ENCODE assay signal across 10 cellular contexts in the genomic region with DNA sequence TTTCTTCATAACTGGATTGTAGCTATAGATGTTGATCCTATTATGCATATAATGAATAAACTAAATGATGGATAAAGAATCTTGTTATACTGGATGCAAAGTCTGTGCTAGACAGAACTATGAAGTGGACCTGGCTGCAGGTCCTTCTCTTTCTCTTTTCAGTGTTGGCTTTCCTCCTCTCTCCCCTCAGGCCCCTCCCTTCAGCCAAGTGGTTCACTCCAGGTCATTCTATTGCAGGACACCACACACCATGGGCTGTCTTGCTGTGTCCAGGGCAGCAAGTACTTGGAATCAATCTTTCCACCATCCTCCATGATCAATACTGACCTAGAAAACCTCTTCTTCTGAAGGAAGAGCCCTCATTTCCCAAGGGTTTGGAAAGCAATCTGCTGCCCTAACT. TPM values are rescaled to one million over a fixed set of nuclear protein-coding genes. Genes with fewer than 3 reads are reported as not detected.
"Had no signal": no experiment of that assay in that cellular context is flagged by ENCODE, and none has a peak within 500 bp of the region (broad histone marks: within the 10 kb centered on the region; RNA-seq: fewer than 3 reads in every experiment).

No MANE protein-coding gene starts in this region.

- H3K4me1 Mint-ChIP-seq: memory B cell had no signal

- H3K27me3 Mint-ChIP-seq: activated naive CD4-positive, alpha-beta T cell treated with anti-CD3 and anti-CD28 coated beads, Interleukin-2, amount 50 U/mL, for 24 hours had no signal

- H3K36me3 Mint-ChIP-seq: memory B cell had no signal

- H3K27me3 ChIP-seq: dorsolateral prefrontal cortex, sigmoid colon had no signal

- H3K4me1 ChIP-seq: sigmoid colon had no signal

- H3K27ac ChIP-seq: dorsolateral prefrontal cortex, sigmoid colon had no signal

- H3K4me3 Mint-ChIP-seq: activated naive CD4-positive, alpha-beta T cell treated with anti-CD3 and anti-CD28 coated beads, Interleukin-2, amount 50 U/mL, for 24 hours; memory B cell had no signal

- H3K4me3 ChIP-seq: dorsolateral prefrontal cortex, sigmoid colon had no signal

- DNase-seq: activated CD4-positive, alpha-beta T cell treated with anti-CD3 and anti-CD28 coated beads, Interleukin-2, amount 50 U/mL, for 1 hour; anterior cingulate cortex; dorsolateral prefrontal cortex; SIG-M5; sigmoid colon; stimulated activated naive CD4-positive, alpha-beta T cell treated with Interleukin-2 at 50 U/mL for 16 hours had no signal

- H3K9me3 ChIP-seq: sigmoid colon had no signal

- H3K9me3 Mint-ChIP-seq: activated naive CD4-positive, alpha-beta T cell treated with anti-CD3 and anti-CD28 coated beads, Interleukin-2, amount 50 U/mL, for 24 hours; activated T-helper 2 cell treated with anti-CD3 and anti-CD28 coated beads, Interferon-gamma antibody, Interleukin-2, Interleukin-4, amounts not matched to agents 10 μg/mL and 5 μg/mL and 100 μg/mL, durations not matched to agents 14 hours and 24 hours and 36 hours; memory B cell had no signal

- H3K27ac Mint-ChIP-seq: memory B cell had no signal

RNA-seq across cellular contexts. Expression of gene GPR27, which starts 48.7 kb away (rescaled TPM):
- total RNA-seq: pulmonary artery endothelial cell had no signal
